ENCODE assay signal across 8 cellular contexts in the genomic region with DNA sequence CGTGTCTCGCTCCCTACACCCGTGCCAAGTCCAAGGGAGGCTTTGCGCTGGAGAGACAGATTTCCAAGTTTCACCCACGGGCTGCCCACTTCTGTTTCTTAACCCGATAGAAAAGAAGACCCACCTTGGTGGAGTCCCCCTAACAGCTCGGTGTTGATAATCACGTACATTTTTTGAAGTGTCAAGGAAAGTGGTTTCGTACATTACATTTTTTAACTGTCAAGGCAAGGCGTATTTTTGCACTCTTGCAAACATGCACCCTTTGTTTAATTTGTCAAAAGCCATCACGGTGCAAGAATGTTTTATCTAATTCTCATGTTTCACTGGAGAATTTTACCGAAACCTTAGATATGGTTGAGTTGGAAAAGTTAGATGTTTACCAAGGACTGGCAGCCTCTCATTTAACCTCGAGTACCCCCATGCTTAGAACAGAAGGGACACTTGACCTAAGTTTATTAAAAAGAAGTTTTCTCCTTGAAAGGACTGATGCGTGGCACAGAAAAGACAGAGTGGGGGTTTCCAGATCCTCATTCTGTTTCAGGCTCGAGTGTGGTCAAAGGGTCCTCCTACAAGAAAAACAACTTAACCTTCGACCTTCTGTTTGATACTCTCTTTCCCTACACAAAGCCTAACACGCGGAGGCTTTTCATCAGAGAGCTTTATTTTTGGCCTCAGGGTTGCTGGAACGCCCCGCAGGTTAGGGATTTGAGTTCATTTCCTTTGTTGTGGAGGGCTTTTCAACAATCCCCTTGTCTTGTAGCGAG. TPM values are rescaled to one million over a fixed set of nuclear protein-coding genes. Genes with fewer than 3 reads are reported as not detected.
A peak's percentile ranks its signal among the peaks of the same experiment; 100 is the strongest.
DNase-seq lines count a peak whose midpoint lies in the region; ATAC-seq lines count a peak whose summit lies in the region.

No MANE protein-coding gene starts in this region.

- POLR2A ChIA-PET in activated CD4-positive, alpha-beta T cell treated with anti-CD3 and anti-CD28 coated beads for 36 hours (lab: Charles Lee), result no interaction called here

- peak overlapping the region; percentile 50 for H3K27ac ChIP-seq in stomach smooth muscle (ENCODE audit: low read length)

- H3K27ac Mint-ChIP-seq in activated CD4-positive, alpha-beta T cell treated with anti-CD3 and anti-CD28 coated beads for 36 hours, result no peak overlapping the region
- no peak overlapping the region for H3K27ac Mint-ChIP-seq in activated T-helper 2 cell treated with anti-CD3 and anti-CD28 coated beads, Interferon-gamma antibody, Interleukin-2, Interleukin-4, amounts not matched to agents 10 μg/mL and 5 μg/mL and 100 μg/mL, durations not matched to agents 14 hours and 24 hours and 36 hours
- H3K27ac Mint-ChIP-seq in immature natural killer cell, result no peak overlapping the region

- H3K4me1 Mint-ChIP-seq in activated CD4-positive, alpha-beta T cell treated with anti-CD3 and anti-CD28 coated beads for 36 hours, result peaks cover 7% of the 10 kb centered on the region
- peaks cover 8% of the 10 kb centered on the region for H3K4me1 Mint-ChIP-seq in activated T-helper 2 cell treated with anti-CD3 and anti-CD28 coated beads, Interferon-gamma antibody, Interleukin-2, Interleukin-4, amounts not matched to agents 10 μg/mL and 5 μg/mL and 100 μg/mL, durations not matched to agents 14 hours and 24 hours and 36 hours (ENCODE audit: low read depth)
- peaks cover 4 to 8% of the 10 kb centered on the region in 2 donors for H3K4me1 Mint-ChIP-seq in immature natural killer cell

- H3K9me3 ChIP-seq in stomach smooth muscle (ENCODE audit: control insufficient read depth in 2 of 2, low read length in 2 of 2), result no peaks in the 10 kb centered on the region

- no peak for ATAC-seq in activated CD4-positive, alpha-beta T cell treated with anti-CD3 and anti-CD28 coated beads for 36 hours
- no peak for ATAC-seq in HG03108 (IDR thresholded peaks at IDR 0.05; ENCODE audit: unreplicated experiment)

- no peaks in the 10 kb centered on the region for H3K36me3 Mint-ChIP-seq in activated CD4-positive, alpha-beta T cell treated with anti-CD3 and anti-CD28 coated beads for 36 hours (ENCODE audit: low read depth)
- H3K36me3 Mint-ChIP-seq in activated T-helper 2 cell treated with anti-CD3 and anti-CD28 coated beads, Interferon-gamma antibody, Interleukin-2, Interleukin-4, amounts not matched to agents 10 μg/mL and 5 μg/mL and 100 μg/mL, durations not matched to agents 14 hours and 24 hours and 36 hours (ENCODE audit: low read depth), result no peaks in the 10 kb centered on the region
- H3K36me3 Mint-ChIP-seq in immature natural killer cell, result no peaks in the 10 kb centered on the region

- DNase-seq in activated CD4-positive, alpha-beta T cell treated with anti-CD3 and anti-CD28 coated beads for 36 hours, result no peak
- DNase-seq in activated CD4-positive, alpha-beta T cell treated with anti-CD3 and anti-CD28 coated beads for 48 hours, result no peak
- no peak for DNase-seq in activated T-helper 2 cell treated with anti-CD3 and anti-CD28 coated beads, Interferon-gamma antibody, Interleukin-2, Interleukin-4, amounts not matched to agents 10 μg/mL and 5 μg/mL and 100 μg/mL, durations not matched to agents 14 hours and 24 hours and 36 hours (ENCODE audit: low spot score)
- DNase-seq in immature natural killer cell (no peak), AG08396 (ENCODE audit: low spot score) (no peak), GM19240 (ENCODE audit: insufficient read length, low spot score) (no peak)

- no peaks in the 10 kb centered on the region for H3K9me3 Mint-ChIP-seq in activated CD4-positive, alpha-beta T cell treated with anti-CD3 and anti-CD28 coated beads for 36 hours (ENCODE audit: low read depth)
- H3K9me3 Mint-ChIP-seq in activated T-helper 2 cell treated with anti-CD3 and anti-CD28 coated beads, Interferon-gamma antibody, Interleukin-2, Interleukin-4, amounts not matched to agents 10 μg/mL and 5 μg/mL and 100 μg/mL, durations not matched to agents 14 hours and 24 hours and 36 hours, result no peaks in the 10 kb centered on the region
- no peaks in the 10 kb centered on the region for H3K9me3 Mint-ChIP-seq in immature natural killer cell

- H3K4me1 ChIP-seq in stomach smooth muscle (ENCODE audit: control insufficient read depth, insufficient read depth, low read length), result peaks cover 18% of the 10 kb centered on the region

- intact Hi-C loops in activated CD4-positive, alpha-beta T cell treated with anti-CD3 and anti-CD28 coated beads for 36 hours (cut with DNase I, micrococcal nuclease), result loop anchor here in 1 of 2 experiments (2.0 kb wide), 1 partner anchor 40 kb away; a partner anchor contains a TSS
- intact Hi-C loops in activated T-helper 2 cell treated with anti-CD3 and anti-CD28 coated beads, Interferon-gamma antibody, Interleukin-2, Interleukin-4, amounts not matched to agents 10 μg/mL and 5 μg/mL and 100 μg/mL, durations not matched to agents 14 hours and 24 hours and 36 hours (cut with micrococcal nuclease), result loop anchor here (5.0 kb wide), 1 partner anchor 41 kb away; a partner anchor contains a TSS

- CTCF ChIA-PET in activated CD4-positive, alpha-beta T cell treated with anti-CD3 and anti-CD28 coated beads for 36 hours (lab: Charles Lee), result interaction anchor here (0.6 to 2.5 kb wide), 3 partner anchors 10 to 68 kb away, joined by 4 to 10 read pairs (median 4); no protein-coding TSS in a partner anchor

- H3K4me3 Mint-ChIP-seq in activated CD4-positive, alpha-beta T cell treated with anti-CD3 and anti-CD28 coated beads for 36 hours, result peak overlapping the region; percentile 34
- H3K4me3 Mint-ChIP-seq in activated T-helper 2 cell treated with anti-CD3 and anti-CD28 coated beads, Interferon-gamma antibody, Interleukin-2, Interleukin-4, amounts not matched to agents 10 μg/mL and 5 μg/mL and 100 μg/mL, durations not matched to agents 14 hours and 24 hours and 36 hours (ENCODE audit: low read depth), result peak overlapping the region; percentile 4
- peak overlapping the region in 3 of 5 donors; percentile 3 to 40 (median 22) for H3K4me3 Mint-ChIP-seq in immature natural killer cell

- H3K4me3 ChIP-seq in stomach smooth muscle (ENCODE audit: low read length in 2 of 2), result peak overlapping the region; percentile 77 to 84

- H3K36me3 ChIP-seq in stomach smooth muscle (ENCODE audit: control insufficient read depth in 2 of 2, insufficient read depth in 2 of 2, low read length in 2 of 2), result peaks cover 0 to 2% of the 10 kb centered on the region in 2 donors

- peak overlapping the region; percentile 42 to 51 for H3K9ac ChIP-seq in stomach smooth muscle (ENCODE audit: low read length in 2 of 2)

- H3K27me3 ChIP-seq in stomach smooth muscle (ENCODE audit: control insufficient read depth in 1 of 2, insufficient read depth in 2 of 2, low read length in 2 of 2), result no peaks in the 10 kb centered on the region

- peaks cover 74% of the 10 kb centered on the region for H3K27me3 Mint-ChIP-seq in activated CD4-positive, alpha-beta T cell treated with anti-CD3 and anti-CD28 coated beads for 36 hours
- peaks cover 84% of the 10 kb centered on the region for H3K27me3 Mint-ChIP-seq in activated T-helper 2 cell treated with anti-CD3 and anti-CD28 coated beads, Interferon-gamma antibody, Interleukin-2, Interleukin-4, amounts not matched to agents 10 μg/mL and 5 μg/mL and 100 μg/mL, durations not matched to agents 14 hours and 24 hours and 36 hours (ENCODE audit: low read depth)
- H3K27me3 Mint-ChIP-seq in immature natural killer cell (ENCODE audit: low read depth in 3 of 3), result peaks cover 7 to 9% (median 7%) of the 10 kb centered on the region in 3 donors

RNA-seq across cellular contexts. Expression of a gene that starts 0.9 kb away (rescaled TPM):
- total RNA-seq in activated CD4-positive, alpha-beta T cell treated with anti-CD3 and anti-CD28 coated beads for 36 hours, result under 1 TPM in 1 of 2 experiments, not detected in 1; 0.07 TPM
- total RNA-seq in activated T-helper 2 cell treated with anti-CD3 and anti-CD28 coated beads, Interferon-gamma antibody, Interleukin-2, Interleukin-4, amounts not matched to agents 10 μg/mL and 5 μg/mL and 100 μg/mL, durations not matched to agents 14 hours and 24 hours and 36 hours, result 0.05 TPM in 1 of 2 replicates, not detected in the other
- polyA plus RNA-seq in immature natural killer cell, result not detected

RNA-seq across cellular contexts. Expression of a gene that starts 40.5 kb away (rescaled TPM):
- 10 to 100 TPM; 26.4 to 31.3 TPM for total RNA-seq in activated CD4-positive, alpha-beta T cell treated with anti-CD3 and anti-CD28 coated beads for 36 hours
- total RNA-seq in activated T-helper 2 cell treated with anti-CD3 and anti-CD28 coated beads, Interferon-gamma antibody, Interleukin-2, Interleukin-4, amounts not matched to agents 10 μg/mL and 5 μg/mL and 100 μg/mL, durations not matched to agents 14 hours and 24 hours and 36 hours, result 29.0 and 31.2 TPM in 2 replicates
- 10 to 100 TPM; 12.4 to 27.4 (median 15.3) TPM for polyA plus RNA-seq in immature natural killer cell
